In genomic region chrX:44058339-44058738, GRCh38 we compare ENCODE assay signal across 22 cellular contexts.
DNase-seq lines count a peak whose midpoint lies in the region; ATAC-seq and TF ChIP-seq lines count a peak whose summit lies in the region.
"Had no signal": no experiment of that assay in that cellular context is flagged by ENCODE, and none has a peak within 500 bp of the region (broad histone marks: within the 10 kb centered on the region; RNA-seq: fewer than 3 reads in every experiment).

No MANE protein-coding gene starts in this region.

- H3K79me1 ChIP-seq in IMR-90 (ENCODE audit: low read depth in 1 of 2, low read length in 2 of 2), result no peaks in the 10 kb centered on the region
- no peaks in the 10 kb centered on the region for H3K79me1 ChIP-seq in neuronal stem cell (ENCODE audit: low read depth, low read length)

- peak overlapping the region; percentile 54 for H2AFZ ChIP-seq in IMR-90 (replicated peaks; ENCODE audit: low read length, poor library complexity)
- no peak overlapping the region for H2AFZ ChIP-seq in neuronal stem cell (ENCODE audit: low read length)

- no peak for DNase-seq in IMR-90
- no peak for DNase-seq in neuronal stem cell (ENCODE audit: low spot score)
- no peak for DNase-seq in activated T-cell treated with anti-CD3 and anti-CD28 coated beads, Interleukin-2, amount 50 U/mL, for 1 hour
- DNase-seq in caudate nucleus (lab: John Stamatoyannopoulos, UW), result no peak
- DNase-seq: 8988T; ACHN; BE2C; C1 segment of cervical spinal cord; CD4-positive, alpha-beta memory T cell; CD4-positive, CD25-positive, alpha-beta regulatory T cell; CD8-positive, alpha-beta memory T cell; COR-L47; DMS 273 treated with DMSO at 0.1 percent for 48 hours; DMS153; DMS53; DMS79; DND-41; EL; GDM1 had no signal

- intact Hi-C loops in IMR-90 (cut with micrococcal nuclease), result no loop called here

- no peak overlapping the region for H2AK5ac ChIP-seq in IMR-90 (ENCODE audit: low read depth, low read length)
- no peak overlapping the region for H2AK5ac ChIP-seq in neuronal stem cell (ENCODE audit: low read depth, low read length)

- TF ChIP-seq POLR2A in IMR-90 (IDR thresholded peaks at IDR 0.05; ENCODE audit: low read depth, low read length), result no peak

- H2BK15ac ChIP-seq in IMR-90 (ENCODE audit: low read depth, low read length) (no peak overlapping the region), neuronal stem cell (ENCODE audit: low read length) (no peak overlapping the region)

- in situ Hi-C loops in IMR-90 (cut with MboI; ENCODE audit: low sequenced_read_pairs), result no loop called here

- H3K9ac ChIP-seq in IMR-90 (ENCODE audit: low read depth, low read length) (no peak overlapping the region), neuronal stem cell (ENCODE audit: low read depth, low read length, poor library complexity) (no peak overlapping the region)
- H3K9ac ChIP-seq: BLaER1 had no signal

- peaks cover 9% of the 10 kb centered on the region for H3K27me3 ChIP-seq in IMR-90 (ENCODE audit: control insufficient read depth, insufficient read depth, low read length)
- H3K27me3 ChIP-seq in neuronal stem cell (ENCODE audit: control insufficient read depth in 3 of 3, insufficient read depth in 3 of 3, low read depth in 1 of 3, low read length in 3 of 3), result no peaks in the 10 kb centered on the region
- H3K27me3 ChIP-seq: BE2C, BLaER1 had no signal

- no peak overlapping the region for H2BK5ac ChIP-seq in IMR-90 (ENCODE audit: low read depth, low read length, poor library complexity, severe bottlenecking)
- H2BK5ac ChIP-seq in neuronal stem cell (ENCODE audit: low read length), result no peak overlapping the region

- H4K8ac ChIP-seq in IMR-90 (ENCODE audit: low read depth in 2 of 2, low read length in 2 of 2) (no peak overlapping the region), neuronal stem cell (ENCODE audit: low read depth, low read length) (no peak overlapping the region)

- no peak overlapping the region for H3K18ac ChIP-seq in IMR-90 (ENCODE audit: low read depth, low read length)
- H3K18ac ChIP-seq in neuronal stem cell (ENCODE audit: low read length), result no peak overlapping the region

- H3K4me1 ChIP-seq in IMR-90 (ENCODE audit: control insufficient read depth, insufficient read depth, low read length), result no peaks in the 10 kb centered on the region
- no peaks in the 10 kb centered on the region for H3K4me1 ChIP-seq in neuronal stem cell (ENCODE audit: control insufficient read depth in 2 of 2, insufficient read depth in 1 of 2, low read depth in 1 of 2, low read length in 2 of 2)
- H3K4me1 ChIP-seq: BLaER1 had no signal

- H2BK12ac ChIP-seq in neuronal stem cell (ENCODE audit: low read length), result peak overlapping the region; percentile 22

- H3K56ac ChIP-seq in IMR-90 (ENCODE audit: extremely low read depth, insufficient read depth, low read length), result no peak overlapping the region

- no peak overlapping the region for H3K14ac ChIP-seq in IMR-90 (replicated peaks; ENCODE audit: low read depth, low read length)
- no peak overlapping the region for H3K14ac ChIP-seq in neuronal stem cell (ENCODE audit: low read length)

- no peak for TF ChIP-seq RAD21 in IMR-90 (IDR thresholded peaks at IDR 0.05; ENCODE audit: low read length)

- H4K91ac ChIP-seq in IMR-90 (ENCODE audit: insufficient read depth, low read depth, low read length) (no peak overlapping the region), neuronal stem cell (ENCODE audit: low read depth, low read length, poor library complexity) (no peak overlapping the region)

- no peak overlapping the region for H3K4ac ChIP-seq in IMR-90 (ENCODE audit: low read depth, low read length)
- no peak overlapping the region for H3K4ac ChIP-seq in neuronal stem cell (ENCODE audit: low read length)

- H3K9me3 ChIP-seq in IMR-90 (ENCODE audit: control insufficient read depth, insufficient read depth, low read length) (0 out of 2 replicates have a peak, but pooled peaks cover 2% of the 10 kb centered on the region), neuronal stem cell (replicated peaks in 1 of 2; ENCODE audit: control insufficient read depth in 2 of 2, insufficient read depth in 1 of 2, low read depth in 1 of 2, low read length in 2 of 2) (no peaks in the 10 kb centered on the region)
- H3K9me3 ChIP-seq: BE2C, BLaER1 had no signal

- H4K20me1 ChIP-seq in IMR-90 (ENCODE audit: insufficient read depth, low read length), result no peaks in the 10 kb centered on the region
- H4K20me1 ChIP-seq: BLaER1 had no signal

- H3K27ac ChIP-seq in IMR-90 (ENCODE audit: insufficient read depth, low read length), result no peak overlapping the region
- H3K27ac ChIP-seq in neuronal stem cell (replicated peaks; ENCODE audit: low read length), result no peak overlapping the region
- no peak overlapping the region for H3K27ac ChIP-seq in caudate nucleus (ENCODE audit: low read depth, low read length)
- H3K27ac ChIP-seq: BLaER1 had no signal

- H3K4me2 ChIP-seq in IMR-90 (ENCODE audit: low read depth, low read length), result no peak overlapping the region
- H3K4me2 ChIP-seq in neuronal stem cell (ENCODE audit: insufficient read depth, low read length, poor library complexity, severe bottlenecking), result no peak overlapping the region
- H3K4me2 ChIP-seq: BLaER1 had no signal

- H3K36me3 ChIP-seq in IMR-90 (ENCODE audit: control insufficient read depth, insufficient read depth, low read length) (no peaks in the 10 kb centered on the region), neuronal stem cell (replicated peaks in 1 of 2; ENCODE audit: control insufficient read depth in 2 of 2, insufficient read depth in 2 of 2, low read length in 2 of 2) (no peaks in the 10 kb centered on the region)
- H3K36me3 ChIP-seq: BE2C, BLaER1 had no signal

- WGBS in IMR-90 (ENCODE audit: extremely low coverage in 2 of 2, insufficient read length in 1 of 2), 2 experiments, result 43% methylated on average over 2 of the region's 4 CpGs; no CpG with 5 or more reads in 1 of the 2 experiments
- no CpG with 5 or more reads among the region's 4 CpGs for WGBS in neuronal stem cell (ENCODE audit: extremely low coverage in 2 of 2, insufficient read length in 2 of 2, insufficient replicate concordance in 1 of 2), 2 donors

- ATAC-seq in IMR-90 (ENCODE audit: low read depth), result no peak
- no peak for ATAC-seq in HG03460 (IDR thresholded peaks at IDR 0.05; ENCODE audit: unreplicated experiment)
- ATAC-seq: GM12878 had no signal

- no peak overlapping the region for H2AK9ac ChIP-seq in IMR-90 (replicated peaks; ENCODE audit: low read depth, low read length, poor library complexity)

- CTCF ChIA-PET in IMR-90 (lab: Yijun Ruan, JAX), result no interaction called here

- dilution Hi-C loops in IMR-90 (cut with HindIII; ENCODE audit: low sequenced_read_pairs, unreplicated experiment), result no loop called here

- H2BK20ac ChIP-seq in IMR-90 (ENCODE audit: low read depth, low read length), result no peak overlapping the region

- H3K4me3 ChIP-seq in IMR-90 (ENCODE audit: insufficient read depth, low read depth, low read length), result no peak overlapping the region
- no peak overlapping the region for H3K4me3 ChIP-seq in neuronal stem cell (ENCODE audit: low read length in 2 of 2)
- H3K4me3 ChIP-seq: BLaER1, GM12878 had no signal

- H4K5ac ChIP-seq in IMR-90 (ENCODE audit: low read depth, low read length), result no peak overlapping the region

- BruUV-seq in IMR-90 (replicated peaks; lab: Mats Ljungman, UMichigan), result no TSS peak

- H3K23ac ChIP-seq in IMR-90 (ENCODE audit: low read depth, low read length), result no peak overlapping the region
- no peak overlapping the region for H3K23ac ChIP-seq in neuronal stem cell (ENCODE audit: low read depth, low read length, poor library complexity)

- no peaks in the 10 kb centered on the region for H3K9me1 ChIP-seq in IMR-90 (ENCODE audit: insufficient read depth, low read length)

- TF ChIP-seq CTCF in IMR-90 (conservative IDR thresholded peaks at IDR 0.05; ENCODE audit: low read depth, low read length), result no peak

- H2BK120ac ChIP-seq in IMR-90 (ENCODE audit: low read depth, low read length) (no peak overlapping the region), neuronal stem cell (ENCODE audit: low read depth, low read length) (no peak overlapping the region)

- POLR2A ChIA-PET in IMR-90 (lab: Charles Lee; ENCODE audit: unreplicated experiment), result no interaction called here

TF ChIP-seq in IMR-90, 13 proteins besides CTCF, POLR2A, EP300 and RAD21:
- TF ChIP-seq CHD1 (IDR thresholded peaks at IDR 0.05; ENCODE audit: low read depth, low read length), result no peak
- TF ChIP-seq RFX5 (IDR thresholded peaks at IDR 0.05; ENCODE audit: low read depth, low read length), result no peak
- no peak for TF ChIP-seq USF2 (IDR thresholded peaks at IDR 0.05; ENCODE audit: low read depth, low read length)
- TF ChIP-seq ELK1 (IDR thresholded peaks at IDR 0.05; ENCODE audit: borderline replicate concordance, low read depth, low read length), result no peak
- TF ChIP-seq CEBPB (IDR thresholded peaks at IDR 0.05; ENCODE audit: low read depth, low read length), result no peak
- TF ChIP-seq RCOR1 (IDR thresholded peaks at IDR 0.05; ENCODE audit: insufficient replicate concordance, low read length), result no peak
- TF ChIP-seq BHLHE40 (IDR thresholded peaks at IDR 0.05; ENCODE audit: low read depth, low read length), result no peak
